Comparison of ENCODE assay signal across 11 cellular contexts in genomic region chr10:112383325-112383724, GRCh38. TPM values are rescaled to one million over a fixed set of nuclear protein-coding genes. Genes with fewer than 3 reads are reported as not detected.
DNase-seq lines count a peak whose midpoint lies in the region; ATAC-seq, FAIRE-seq and TF ChIP-seq lines count a peak whose summit lies in the region.
"Had no signal": no experiment of that assay in that cellular context is flagged by ENCODE, and none has a peak within 500 bp of the region (broad histone marks: within the 10 kb centered on the region; RNA-seq: fewer than 3 reads in every experiment).

No MANE protein-coding gene starts in this region.

- peaks cover 9% of the 10 kb centered on the region for H3K36me3 ChIP-seq in lower lobe of right lung
- H3K36me3 ChIP-seq: neutrophil had no signal

- no peak for TF ChIP-seq POLR2A in GM12891 (IDR thresholded peaks at IDR 0.05; ENCODE audit: low read depth, low read length)

- H3K27me3 ChIP-seq in lower lobe of right lung (ENCODE audit: low read depth) = no peaks in the 10 kb centered on the region
- H3K27me3 ChIP-seq: neutrophil had no signal

- no peaks in the 10 kb centered on the region for H3K9me3 ChIP-seq in lower lobe of right lung
- H3K9me3 ChIP-seq: neutrophil had no signal

- FAIRE-seq in GM19239 (lab: Jason Lieb, UNC) (no peak), GM12891 (lab: Jason Lieb, UNC) (no peak)

- no peak overlapping the region for H3K27ac ChIP-seq in lower lobe of right lung
- H3K27ac ChIP-seq: neutrophil had no signal

- H3K4me3 ChIP-seq in AG10803 (ENCODE audit: low read length) (no peak overlapping the region), lower lobe of right lung (no peak overlapping the region)

- H3K4me1 ChIP-seq in lower lobe of right lung = peaks cover 13% of the 10 kb centered on the region

- ATAC-seq in HG02885 (IDR thresholded peaks at IDR 0.05; ENCODE audit: poor library complexity, unreplicated experiment) (peak; percentile 40), lower lobe of right lung (peak; percentile 61 to 89), HG03521 (IDR thresholded peaks at IDR 0.05; ENCODE audit: unreplicated experiment) (no peak)

- TF ChIP-seq CTCF in AG10803 (conservative IDR thresholded peaks at IDR 0.05; ENCODE audit: low read length) = no peak
- no peak for TF ChIP-seq CTCF in lower lobe of right lung (IDR thresholded peaks at IDR 0.05)

- intact Hi-C loops in lower lobe of right lung (cut with DNase I) = no loop called here

- DNase-seq in AG10803 (ENCODE audit: low read depth) (peak; percentile 22), astrocyte of the hippocampus (ENCODE audit: low read depth, low spot score) (peak; percentile 65), lower lobe of right lung (no peak), SIG-M5 treated with dmso at 0.1 percent for 504 hours (lab: John Stamatoyannopoulos, UW; ENCODE audit: unreplicated experiment) (no peak), GM19239 (ENCODE audit: insufficient read length, low spot score) (no peak), GM12891 (ENCODE audit: insufficient read length, low spot score) (no peak)
- DNase-seq: DMS153; NK-92 treated with Interleukin-12 subunit alpha and Interleukin-12 subunit beta, amount 100 ng/mL, for 24 hours had no signal

TF ChIP-seq in GM12891, 5 proteins besides CTCF, POLR2A, EP300 and RAD21:
- no peak for TF ChIP-seq POU2F2 (IDR thresholded peaks at IDR 0.05; ENCODE audit: low read depth, low read length)

RNA-seq across cellular contexts. Expression of gene ACSL5, which starts 9.4 kb away (rescaled TPM):
- total RNA-seq in lower lobe of right lung = 81.1 TPM
- polyA plus RNA-seq in GM12891 (2012; ENCODE audit: low read depth, missing spikeins) = 23.6 TPM

Comparison
In these comparisons a context has a peak if more than half of its experiments do, and no peak if none do; other contexts are left out.
1. DNase-seq: peak in AG10803 (single experiment) and astrocyte of the hippocampus (single experiment); none in lower lobe of right lung (single experiment), SIG-M5 treated with dmso at 0.1 percent for 504 hours (single experiment), GM19239 (single experiment) and GM12891 (single experiment).